ENCODE assay signal across 1 cellular context in genomic region chr10:97830064-97830463, GRCh38.
TF ChIP-seq lines count a peak whose summit lies in the region.

No MANE protein-coding gene starts in this region.

TF ChIP-seq in WTC11, 78 proteins besides CTCF, POLR2A, EP300 and RAD21 (continued from another document):
- no peak for TF ChIP-seq ZNF396 (CRISPR knock-in tag; IDR thresholded peaks at IDR 0.05; ENCODE audit: borderline replicate concordance)
- TF ChIP-seq ZNF263 (CRISPR knock-in tag; IDR thresholded peaks at IDR 0.05; ENCODE audit: low read depth), result no peak
- no peak for TF ChIP-seq ZSCAN18 (CRISPR knock-in tag; IDR thresholded peaks at IDR 0.05)
- no peak for TF ChIP-seq ZNF281 (CRISPR knock-in tag; IDR thresholded peaks at IDR 0.05)
- no peak for TF ChIP-seq TP53 (CRISPR knock-in tag; IDR thresholded peaks at IDR 0.05)
